Comparison of ENCODE assay signal across 20 cellular contexts in the genomic region with DNA sequence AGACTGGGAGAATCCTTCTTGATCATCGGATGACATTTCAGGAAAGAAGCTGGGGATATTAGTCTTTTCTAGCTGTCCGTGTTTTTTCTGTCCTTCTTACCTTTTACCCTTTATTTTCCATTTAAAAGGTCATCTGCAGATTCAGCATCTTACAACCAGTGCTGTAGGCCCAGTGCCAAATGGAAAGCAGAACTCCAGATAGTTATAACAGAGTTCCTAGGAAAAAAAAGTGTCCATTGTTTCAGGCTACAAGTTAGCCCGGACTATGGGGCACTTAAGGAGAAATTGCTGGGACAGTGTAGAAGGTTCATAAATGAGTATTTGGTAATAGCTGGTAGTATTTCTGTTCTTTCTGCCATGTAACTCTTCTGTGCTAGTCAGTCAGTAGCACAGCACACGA. TPM values are rescaled to one million over a fixed set of nuclear protein-coding genes. Genes with fewer than 3 reads are reported as not detected.
DNase-seq lines count a peak whose midpoint lies in the region; ATAC-seq and TF ChIP-seq lines count a peak whose summit lies in the region.
"Had no signal": no experiment of that assay in that cellular context is flagged by ENCODE, and none has a peak within 500 bp of the region (broad histone marks: within the 10 kb centered on the region; RNA-seq: fewer than 3 reads in every experiment).

No MANE protein-coding gene starts in this region.

- intact Hi-C loops in thyroid gland (cut with DNase I) (no loop called here), ascending aorta (cut with DNase I) (no loop called here)

- H3K9me3 ChIP-seq in thyroid gland: no peaks in the 10 kb centered on the region
- no peaks in the 10 kb centered on the region for H3K9me3 ChIP-seq in ascending aorta
- H3K9me3 ChIP-seq: body of pancreas, tibial nerve had no signal

- 46 to 57% methylated on average over 4 of the region's 4 CpGs for WGBS in thyroid gland, 2 donors

- H3K4me1 Mint-ChIP-seq in mesothelial cell of epicardium (peaks cover 39% of the 10 kb centered on the region), progenitor cell of endocrine pancreas (ENCODE audit: low read depth) (peaks cover 43% of the 10 kb centered on the region)
- H3K4me1 Mint-ChIP-seq: stimulated activated memory B cell treated with anti-CD40 and anti-IgM and Interleukin-4, amounts not matched to agents 10 μg/mL and 1 μg/mL and 100 μg/mL, for 72 hours had no signal

- TF ChIP-seq POLR2A in thyroid gland (IDR thresholded peaks at IDR 0.05): no peak

- peak overlapping the region; percentile 22 for H3K27ac Mint-ChIP-seq in mesothelial cell of epicardium
- H3K27ac Mint-ChIP-seq in progenitor cell of endocrine pancreas: no peak overlapping the region
- H3K27ac Mint-ChIP-seq: activated CD8-positive, alpha-beta memory T cell treated with anti-CD3 and anti-CD28 coated beads, Interleukin-2, amount 10 ng/mL, durations not matched to agents 7 days and 5 days; activated naive CD8-positive, alpha-beta T cell treated with anti-CD3 and anti-CD28 coated beads, Interleukin-2, amount 10 ng/mL, durations not matched to agents 7 days and 5 days; stimulated activated memory B cell treated with anti-CD40 and anti-IgM and Interleukin-4, amounts not matched to agents 10 μg/mL and 1 μg/mL and 100 μg/mL, for 72 hours had no signal

- DNase-seq in DMS79 treated with DMSO at 0.1 percent for 48 hours (lab: John Stamatoyannopoulos, UW) (peak; percentile 2), DMS79 (lab: John Stamatoyannopoulos, UW) (no peak), dermis blood vessel endothelial cell (peak; percentile 76), mesothelial cell of epicardium (ENCODE audit: low spot score in 2 of 2, unreplicated experiment in 2 of 2) (no peak), thyroid gland (no peak), progenitor cell of endocrine pancreas (ENCODE audit: low spot score, unreplicated experiment) (no peak), ascending aorta (ENCODE audit: low spot score in 2 of 2) (no peak)
- DNase-seq: activated CD4-positive, alpha-beta T cell treated with anti-CD3 and anti-CD28 coated beads for 4 hours; activated CD8-positive, alpha-beta memory T cell treated with anti-CD3 and anti-CD28 coated beads, Interleukin-2, amount 10 ng/mL, durations not matched to agents 7 days and 5 days; activated naive CD8-positive, alpha-beta T cell treated with anti-CD3 and anti-CD28 coated beads, Interleukin-2, amount 10 ng/mL, durations not matched to agents 7 days and 5 days; AML-193; body of pancreas; hippocampal formation; NCI-H2171 treated with DMSO at 0.1 percent for 48 hours; NCI-H526; stimulated activated CD4-positive, alpha-beta T cell treated with anti-CD3 and anti-CD28 coated beads, Interleukin-1b, Interleukin-23, amount 100 ng/mL, for 48 hours had no signal

- H3K4me3 Mint-ChIP-seq in mesothelial cell of epicardium: no peak overlapping the region
- no peak overlapping the region for H3K4me3 Mint-ChIP-seq in progenitor cell of endocrine pancreas (ENCODE audit: low read depth)
- H3K4me3 Mint-ChIP-seq: activated CD8-positive, alpha-beta memory T cell treated with anti-CD3 and anti-CD28 coated beads, Interleukin-2, amount 10 ng/mL, durations not matched to agents 7 days and 5 days; activated naive CD8-positive, alpha-beta T cell treated with anti-CD3 and anti-CD28 coated beads, Interleukin-2, amount 10 ng/mL, durations not matched to agents 7 days and 5 days; stimulated activated memory B cell treated with anti-CD40 and anti-IgM and Interleukin-4, amounts not matched to agents 10 μg/mL and 1 μg/mL and 100 μg/mL, for 72 hours had no signal

- no peaks in the 10 kb centered on the region for H3K27me3 Mint-ChIP-seq in mesothelial cell of epicardium (ENCODE audit: low read depth)
- H3K27me3 Mint-ChIP-seq in progenitor cell of endocrine pancreas: no peaks in the 10 kb centered on the region
- H3K27me3 Mint-ChIP-seq: activated CD8-positive, alpha-beta memory T cell treated with anti-CD3 and anti-CD28 coated beads, Interleukin-2, amount 10 ng/mL, durations not matched to agents 7 days and 5 days; activated naive CD8-positive, alpha-beta T cell treated with anti-CD3 and anti-CD28 coated beads, Interleukin-2, amount 10 ng/mL, durations not matched to agents 7 days and 5 days; stimulated activated memory B cell treated with anti-CD40 and anti-IgM and Interleukin-4, amounts not matched to agents 10 μg/mL and 1 μg/mL and 100 μg/mL, for 72 hours had no signal

- H3K4me1 ChIP-seq in thyroid gland (peaks cover 35 to 53% of the 10 kb centered on the region in 2 donors), ascending aorta (peaks cover 0 to 10% of the 10 kb centered on the region in 2 donors)

- H3K9me3 Mint-ChIP-seq in mesothelial cell of epicardium (peaks cover 3% of the 10 kb centered on the region), progenitor cell of endocrine pancreas (ENCODE audit: low read depth) (no peaks in the 10 kb centered on the region)
- H3K9me3 Mint-ChIP-seq: activated naive CD8-positive, alpha-beta T cell treated with anti-CD3 and anti-CD28 coated beads, Interleukin-2, amount 10 ng/mL, durations not matched to agents 7 days and 5 days; stimulated activated memory B cell treated with anti-CD40 and anti-IgM and Interleukin-4, amounts not matched to agents 10 μg/mL and 1 μg/mL and 100 μg/mL, for 72 hours had no signal

- H3K27ac ChIP-seq in thyroid gland (peak overlapping the region; percentile 5 to 74 (median 37)), ascending aorta (no peak overlapping the region)
- H3K27ac ChIP-seq: 22Rv1, body of pancreas had no signal

- H3K4me3 ChIP-seq in thyroid gland (replicated peaks in 1 of 3): no peak overlapping the region
- no peak overlapping the region for H3K4me3 ChIP-seq in ascending aorta
- H3K4me3 ChIP-seq: body of pancreas had no signal

- no peaks in the 10 kb centered on the region for H3K36me3 ChIP-seq in thyroid gland
- H3K36me3 ChIP-seq in ascending aorta: no peaks in the 10 kb centered on the region
- H3K36me3 ChIP-seq: tibial nerve had no signal

- H3K36me3 Mint-ChIP-seq in mesothelial cell of epicardium (peaks cover 2% of the 10 kb centered on the region), progenitor cell of endocrine pancreas (ENCODE audit: insufficient read depth) (peaks cover 2% of the 10 kb centered on the region)

- H3K27me3 ChIP-seq in thyroid gland (no peaks in the 10 kb centered on the region), ascending aorta (no peaks in the 10 kb centered on the region)
- H3K27me3 ChIP-seq: body of pancreas, tibial nerve had no signal

- ATAC-seq in HG02870 (IDR thresholded peaks at IDR 0.05; ENCODE audit: unreplicated experiment): no peak
- ATAC-seq: activated CD8-positive, alpha-beta memory T cell treated with anti-CD3 and anti-CD28 coated beads, Interleukin-2, amount 10 ng/mL, durations not matched to agents 7 days and 5 days; body of pancreas; stimulated activated memory B cell treated with anti-CD40 and anti-IgM and Interleukin-4, amounts not matched to agents 10 μg/mL and 1 μg/mL and 100 μg/mL, for 72 hours had no signal

- no peak for TF ChIP-seq CTCF in mesothelial cell of epicardium (IDR thresholded peaks at IDR 0.05; ENCODE audit: unreplicated experiment)
- no peak for TF ChIP-seq CTCF in thyroid gland (IDR thresholded peaks at IDR 0.05)
- no peak for TF ChIP-seq CTCF in progenitor cell of endocrine pancreas (IDR thresholded peaks at IDR 0.05; ENCODE audit: unreplicated experiment)
- no peak for TF ChIP-seq CTCF in ascending aorta (IDR thresholded peaks at IDR 0.05)

RNA-seq across cellular contexts. Expression of a gene that starts 28.4 kb away (rescaled TPM):
- 1.7 and 2.1 TPM in 2 replicates for total RNA-seq in dermis blood vessel endothelial cell
- total RNA-seq in mesothelial cell of epicardium: 0.65 to 0.86 TPM (median 0.66 TPM) in 3 replicates
- 10 to 100 TPM; 10.2 to 41.3 (median 26.3) TPM for total RNA-seq in thyroid gland
- total RNA-seq in progenitor cell of endocrine pancreas: 0.64 and 0.89 TPM in 2 replicates
- total RNA-seq in ascending aorta: 7.5 TPM
- total RNA-seq: activated CD8-positive, alpha-beta memory T cell treated with anti-CD3 and anti-CD28 coated beads, Interleukin-2, amount 10 ng/mL, durations not matched to agents 7 days and 5 days; activated naive CD8-positive, alpha-beta T cell treated with anti-CD3 and anti-CD28 coated beads, Interleukin-2, amount 10 ng/mL, durations not matched to agents 7 days and 5 days had no signal

Comparison
In these comparisons a context has a peak if more than half of its experiments do, and no peak if none do; other contexts are left out.
1. DNase-seq: peak in DMS79 treated with DMSO at 0.1 percent for 48 hours (single experiment) and dermis blood vessel endothelial cell (single experiment); none in DMS79 (single experiment), mesothelial cell of epicardium (0 of 2), thyroid gland (0 of 2), progenitor cell of endocrine pancreas (single experiment) and ascending aorta (0 of 2).
2. H3K27ac ChIP-seq: peak in thyroid gland (3 of 3); none in ascending aorta (0 of 2).